Comparison of ENCODE assay signal across 22 cellular contexts in genomic region chr5:159243385-159243784, GRCh38. TPM values are rescaled to one million over a fixed set of nuclear protein-coding genes. Genes with fewer than 3 reads are reported as not detected.
DNase-seq lines count a peak whose midpoint lies in the region; ATAC-seq, FAIRE-seq and TF ChIP-seq lines count a peak whose summit lies in the region.
"Had no signal": no experiment of that assay in that cellular context is flagged by ENCODE, and none has a peak within 500 bp of the region (broad histone marks: within the 10 kb centered on the region; RNA-seq: fewer than 3 reads in every experiment).

No MANE protein-coding gene starts in this region.

- no peak overlapping the region for H2AFZ ChIP-seq in astrocyte (ENCODE audit: low read depth, low read length)

- no peaks in the 10 kb centered on the region for H3K9me3 Mint-ChIP-seq in activated naive CD4-positive, alpha-beta T cell treated with anti-CD3 and anti-CD28 coated beads, Interleukin-2, amount 50 U/mL, for 24 hours
- no peaks in the 10 kb centered on the region for H3K9me3 Mint-ChIP-seq in astrocyte (ENCODE audit: unreplicated experiment)
- H3K9me3 Mint-ChIP-seq: CD4-positive, alpha-beta T cell; CD8-positive, alpha-beta T cell had no signal

- no peak for ATAC-seq in GM21737 (IDR thresholded peaks at IDR 0.05; ENCODE audit: unreplicated experiment)
- ATAC-seq in GM19395 (IDR thresholded peaks at IDR 0.05; ENCODE audit: unreplicated experiment): no peak
- ATAC-seq: A549; CD8-positive, alpha-beta T cell; GM12878 had no signal

- H3K36me3 Mint-ChIP-seq in activated naive CD4-positive, alpha-beta T cell treated with anti-CD3 and anti-CD28 coated beads, Interleukin-2, amount 50 U/mL, for 24 hours: no peaks in the 10 kb centered on the region
- H3K36me3 Mint-ChIP-seq in astrocyte (ENCODE audit: low read depth, unreplicated experiment): no peaks in the 10 kb centered on the region
- H3K36me3 Mint-ChIP-seq: CD8-positive, alpha-beta T cell had no signal

- no peak for FAIRE-seq in astrocyte (lab: Jason Lieb, UNC)
- FAIRE-seq: A549, D721Med, GM12878, GM12892, GM18507 had no signal

- no peaks in the 10 kb centered on the region for H3K79me2 ChIP-seq in astrocyte (ENCODE audit: insufficient read depth, low read length)

- no peaks in the 10 kb centered on the region for H3K9me3 ChIP-seq in astrocyte (ENCODE audit: insufficient read depth, low read depth, low read length)
- H3K9me3 ChIP-seq in neutrophil: no peaks in the 10 kb centered on the region
- H3K9me3 ChIP-seq: A549; BLaER1 treated with 17β-estradiol and CSF1 and Interleukin-3, amounts not matched to agents 10 nM and 100 nM; Caco-2 had no signal

- H3K9ac ChIP-seq in astrocyte (ENCODE audit: low read length): no peak overlapping the region
- H3K9ac ChIP-seq: BLaER1 treated with 17β-estradiol and CSF1 and Interleukin-3, amounts not matched to agents 10 nM and 100 nM had no signal

- H3K36me3 ChIP-seq in astrocyte (ENCODE audit: insufficient read depth, low read length) (no peaks in the 10 kb centered on the region), neutrophil (no peaks in the 10 kb centered on the region)
- H3K36me3 ChIP-seq: BLaER1 treated with 17β-estradiol and CSF1 and Interleukin-3, amounts not matched to agents 10 nM and 100 nM had no signal

- H3K4me1 ChIP-seq in astrocyte (ENCODE audit: insufficient read depth, low read length) (peaks cover 8% of the 10 kb centered on the region), neutrophil (ENCODE audit: control insufficient read depth in 1 of 2, insufficient read depth in 1 of 2, low read depth in 1 of 2, low read length in 1 of 2) (peaks cover 14 to 17% of the 10 kb centered on the region in 2 experiments)
- H3K4me1 ChIP-seq: Caco-2 had no signal

- peaks cover 60% of the 10 kb centered on the region for H3K4me1 Mint-ChIP-seq in activated naive CD4-positive, alpha-beta T cell treated with anti-CD3 and anti-CD28 coated beads, Interleukin-2, amount 50 U/mL, for 24 hours
- H3K4me1 Mint-ChIP-seq in astrocyte (ENCODE audit: low read depth, unreplicated experiment): peaks cover 11% of the 10 kb centered on the region

- peak overlapping the region; percentile 23 for H3K4me3 Mint-ChIP-seq in activated naive CD4-positive, alpha-beta T cell treated with anti-CD3 and anti-CD28 coated beads, Interleukin-2, amount 50 U/mL, for 24 hours
- peak overlapping the region; percentile 23 for H3K4me3 Mint-ChIP-seq in astrocyte (ENCODE audit: unreplicated experiment)
- H3K4me3 Mint-ChIP-seq: B cell; CD4-positive, alpha-beta T cell; CD8-positive, alpha-beta T cell had no signal

- DNase-seq in activated naive CD4-positive, alpha-beta T cell treated with anti-CD3 and anti-CD28 coated beads, Interleukin-2, amount 50 U/mL, for 16 hours: no peak
- DNase-seq in astrocyte (ENCODE audit: low read depth): no peak
- DNase-seq in GM19240 (ENCODE audit: insufficient read length, low spot score): no peak
- DNase-seq: Caco-2; Calu3; CD4-positive, alpha-beta T cell; CD8-positive, alpha-beta T cell; DMS79 treated with DMSO at 0.1 percent for 48 hours; GDM1 had no signal

- H3K27ac ChIP-seq in astrocyte (ENCODE audit: low read depth, low read length): no peak overlapping the region
- H3K27ac ChIP-seq in neutrophil: peak overlapping the region; percentile 79
- H3K27ac ChIP-seq: 22Rv1, C4-2B had no signal

- no peak overlapping the region for H3K4me2 ChIP-seq in astrocyte (ENCODE audit: low read length)
- H3K4me2 ChIP-seq: A549 had no signal

- H3K4me3 ChIP-seq in astrocyte (ENCODE audit: insufficient read depth, low read depth, low read length) (no peak overlapping the region), neutrophil (ENCODE audit: low read depth in 1 of 2, low read length in 1 of 2) (no peak overlapping the region)
- H3K4me3 ChIP-seq: A549; BLaER1 treated with 17β-estradiol and CSF1 and Interleukin-3, amounts not matched to agents 10 nM and 100 nM; GM12878 had no signal

- H3K27ac Mint-ChIP-seq in activated naive CD4-positive, alpha-beta T cell treated with anti-CD3 and anti-CD28 coated beads, Interleukin-2, amount 50 U/mL, for 24 hours: peak overlapping the region; percentile 62
- no peak overlapping the region for H3K27ac Mint-ChIP-seq in astrocyte (ENCODE audit: unreplicated experiment)
- H3K27ac Mint-ChIP-seq: B cell; CD4-positive, alpha-beta T cell; CD8-positive, alpha-beta T cell had no signal

- H3K27me3 ChIP-seq in astrocyte (ENCODE audit: insufficient read depth, low read length): no peaks in the 10 kb centered on the region
- H3K27me3 ChIP-seq in neutrophil: no peaks in the 10 kb centered on the region
- H3K27me3 ChIP-seq: BLaER1 treated with 17β-estradiol and CSF1 and Interleukin-3, amounts not matched to agents 10 nM and 100 nM had no signal

- H3K27me3 Mint-ChIP-seq in activated naive CD4-positive, alpha-beta T cell treated with anti-CD3 and anti-CD28 coated beads, Interleukin-2, amount 50 U/mL, for 24 hours: peaks cover 1% of the 10 kb centered on the region
- peaks cover 11% of the 10 kb centered on the region for H3K27me3 Mint-ChIP-seq in astrocyte (ENCODE audit: low read depth, unreplicated experiment)
- H3K27me3 Mint-ChIP-seq: CD4-positive, alpha-beta T cell had no signal

- H4K20me1 ChIP-seq in astrocyte (ENCODE audit: insufficient read depth, low read length): no peaks in the 10 kb centered on the region
- H4K20me1 ChIP-seq: BLaER1 treated with 17β-estradiol and CSF1 and Interleukin-3, amounts not matched to agents 10 nM and 100 nM had no signal

- TF ChIP-seq CTCF in astrocyte (IDR thresholded peaks at IDR 0.05; ENCODE audit: insufficient read depth, low read depth, low read length) (no peak), neutrophil (IDR thresholded peaks at IDR 0.05) (no peak)

RNA-seq across cellular contexts. Expression of gene UBLCP1, which starts 19.7 kb away (rescaled TPM):
- 29.9 and 31.3 TPM in 2 replicates for total RNA-seq in astrocyte

RNA-seq across cellular contexts. Expression of gene RNF145, which starts 34.0 kb away (rescaled TPM):
- 48.0 and 54.0 TPM in 2 replicates for total RNA-seq in astrocyte
